Comparison of ENCODE assay signal across 1 cellular context in genomic region chr20:49279677-49280462, GRCh38.
TF ChIP-seq lines count a peak whose summit lies in the region.

No MANE protein-coding gene starts in this region.

TF ChIP-seq in HepG2, 621 proteins besides CTCF, POLR2A, EP300 and RAD21 (continued from another document and continues in another):
- no peak for TF ChIP-seq ZBTB46 (CRISPR knock-in tag; IDR thresholded peaks at IDR 0.05; ENCODE audit: borderline replicate concordance)
- TF ChIP-seq KLF9 (CRISPR knock-in tag; IDR thresholded peaks at IDR 0.05; ENCODE audit: low read depth): 0 out of 2 replicates have a peak, but pooled peaks have one; percentile 18
- no peak for TF ChIP-seq IKZF1 (IDR thresholded peaks at IDR 0.05)
- TF ChIP-seq MEF2D (CRISPR knock-in tag; IDR thresholded peaks at IDR 0.05): no peak
- no peak for TF ChIP-seq CBX5 (CRISPR knock-in tag; IDR thresholded peaks at IDR 0.05; ENCODE audit: borderline replicate concordance)
- no peak; the same call in 1 of the 2 replicates for TF ChIP-seq MIXL1 (CRISPR knock-in tag; IDR thresholded peaks at IDR 0.05)
- no peak for TF ChIP-seq SOX6 (IDR thresholded peaks at IDR 0.05)
- TF ChIP-seq SOX6 (CRISPR knock-in tag; IDR thresholded peaks at IDR 0.05): peak; percentile 30; the same call in 1 of the 2 replicates
- TF ChIP-seq, protein P1, sequence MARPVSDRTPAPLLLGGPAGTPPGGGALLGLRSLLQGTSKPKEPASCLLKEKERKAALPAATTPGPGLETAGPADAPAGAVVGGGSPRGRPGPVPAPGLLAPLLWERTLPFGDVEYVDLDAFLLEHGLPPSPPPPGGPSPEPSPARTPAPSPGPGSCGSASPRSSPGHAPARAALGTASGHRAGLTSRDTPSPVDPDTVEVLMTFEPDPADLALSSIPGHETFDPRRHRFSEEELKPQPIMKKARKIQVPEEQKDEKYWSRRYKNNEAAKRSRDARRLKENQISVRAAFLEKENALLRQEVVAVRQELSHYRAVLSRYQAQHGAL (CRISPR knock-in tag; IDR thresholded peaks at IDR 0.05; ENCODE audit: not compliant biosample characterization): peak; percentile 16
- no peak for TF ChIP-seq HDAC1 (CRISPR knock-in tag; IDR thresholded peaks at IDR 0.05)
- no peak for TF ChIP-seq FOXJ3 (CRISPR knock-in tag; IDR thresholded peaks at IDR 0.05; ENCODE audit: borderline replicate concordance)
- TF ChIP-seq TFDP2 (CRISPR knock-in tag; IDR thresholded peaks at IDR 0.05): no peak
- TF ChIP-seq HNRNPK (IDR thresholded peaks at IDR 0.05; ENCODE audit: low read depth, low read length, poor library complexity, severe bottlenecking): no peak
- no peak for TF ChIP-seq BRD4 (CRISPR knock-in tag; IDR thresholded peaks at IDR 0.05)
- TF ChIP-seq ZNF878 (CRISPR knock-in tag; IDR thresholded peaks at IDR 0.05): peak; percentile 18; the same call in 1 of the 2 replicates
- TF ChIP-seq ZNF644 (CRISPR knock-in tag; IDR thresholded peaks at IDR 0.05; ENCODE audit: low read depth): 0 out of 2 replicates have a peak, but pooled peaks have one; percentile 6
- no peak for TF ChIP-seq ATM (IDR thresholded peaks at IDR 0.05; ENCODE audit: borderline replicate concordance)
- TF ChIP-seq ATRX (CRISPR knock-in tag; IDR thresholded peaks at IDR 0.05; ENCODE audit: borderline replicate concordance): no peak
- TF ChIP-seq, protein P2, sequence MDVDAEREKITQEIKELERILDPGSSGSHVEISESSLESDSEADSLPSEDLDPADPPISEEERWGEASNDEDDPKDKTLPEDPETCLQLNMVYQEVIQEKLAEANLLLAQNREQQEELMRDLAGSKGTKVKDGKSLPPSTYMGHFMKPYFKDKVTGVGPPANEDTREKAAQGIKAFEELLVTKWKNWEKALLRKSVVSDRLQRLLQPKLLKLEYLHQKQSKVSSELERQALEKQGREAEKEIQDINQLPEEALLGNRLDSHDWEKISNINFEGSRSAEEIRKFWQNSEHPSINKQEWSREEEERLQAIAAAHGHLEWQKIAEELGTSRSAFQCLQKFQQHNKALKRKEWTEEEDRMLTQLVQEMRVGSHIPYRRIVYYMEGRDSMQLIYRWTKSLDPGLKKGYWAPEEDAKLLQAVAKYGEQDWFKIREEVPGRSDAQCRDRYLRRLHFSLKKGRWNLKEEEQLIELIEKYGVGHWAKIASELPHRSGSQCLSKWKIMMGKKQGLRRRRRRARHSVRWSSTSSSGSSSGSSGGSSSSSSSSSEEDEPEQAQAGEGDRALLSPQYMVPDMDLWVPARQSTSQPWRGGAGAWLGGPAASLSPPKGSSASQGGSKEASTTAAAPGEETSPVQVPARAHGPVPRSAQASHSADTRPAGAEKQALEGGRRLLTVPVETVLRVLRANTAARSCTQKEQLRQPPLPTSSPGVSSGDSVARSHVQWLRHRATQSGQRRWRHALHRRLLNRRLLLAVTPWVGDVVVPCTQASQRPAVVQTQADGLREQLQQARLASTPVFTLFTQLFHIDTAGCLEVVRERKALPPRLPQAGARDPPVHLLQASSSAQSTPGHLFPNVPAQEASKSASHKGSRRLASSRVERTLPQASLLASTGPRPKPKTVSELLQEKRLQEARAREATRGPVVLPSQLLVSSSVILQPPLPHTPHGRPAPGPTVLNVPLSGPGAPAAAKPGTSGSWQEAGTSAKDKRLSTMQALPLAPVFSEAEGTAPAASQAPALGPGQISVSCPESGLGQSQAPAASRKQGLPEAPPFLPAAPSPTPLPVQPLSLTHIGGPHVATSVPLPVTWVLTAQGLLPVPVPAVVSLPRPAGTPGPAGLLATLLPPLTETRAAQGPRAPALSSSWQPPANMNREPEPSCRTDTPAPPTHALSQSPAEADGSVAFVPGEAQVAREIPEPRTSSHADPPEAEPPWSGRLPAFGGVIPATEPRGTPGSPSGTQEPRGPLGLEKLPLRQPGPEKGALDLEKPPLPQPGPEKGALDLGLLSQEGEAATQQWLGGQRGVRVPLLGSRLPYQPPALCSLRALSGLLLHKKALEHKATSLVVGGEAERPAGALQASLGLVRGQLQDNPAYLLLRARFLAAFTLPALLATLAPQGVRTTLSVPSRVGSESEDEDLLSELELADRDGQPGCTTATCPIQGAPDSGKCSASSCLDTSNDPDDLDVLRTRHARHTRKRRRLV (CRISPR knock-in tag; IDR thresholded peaks at IDR 0.05): 0 out of 2 replicates have a peak, but pooled peaks have one; percentile 46
- TF ChIP-seq ZMYM4 (CRISPR knock-in tag; IDR thresholded peaks at IDR 0.05): peak; percentile 24; the same call in 1 of the 2 replicates
- TF ChIP-seq NR1H2 (CRISPR knock-in tag; IDR thresholded peaks at IDR 0.05; ENCODE audit: borderline replicate concordance, low read depth): no peak
- TF ChIP-seq GFI1 (CRISPR knock-in tag; IDR thresholded peaks at IDR 0.05; ENCODE audit: borderline replicate concordance): no peak
- peak; percentile 93 for TF ChIP-seq RBFOX2 (IDR thresholded peaks at IDR 0.05; ENCODE audit: low read depth, low read length)
- TF ChIP-seq, protein P3, sequence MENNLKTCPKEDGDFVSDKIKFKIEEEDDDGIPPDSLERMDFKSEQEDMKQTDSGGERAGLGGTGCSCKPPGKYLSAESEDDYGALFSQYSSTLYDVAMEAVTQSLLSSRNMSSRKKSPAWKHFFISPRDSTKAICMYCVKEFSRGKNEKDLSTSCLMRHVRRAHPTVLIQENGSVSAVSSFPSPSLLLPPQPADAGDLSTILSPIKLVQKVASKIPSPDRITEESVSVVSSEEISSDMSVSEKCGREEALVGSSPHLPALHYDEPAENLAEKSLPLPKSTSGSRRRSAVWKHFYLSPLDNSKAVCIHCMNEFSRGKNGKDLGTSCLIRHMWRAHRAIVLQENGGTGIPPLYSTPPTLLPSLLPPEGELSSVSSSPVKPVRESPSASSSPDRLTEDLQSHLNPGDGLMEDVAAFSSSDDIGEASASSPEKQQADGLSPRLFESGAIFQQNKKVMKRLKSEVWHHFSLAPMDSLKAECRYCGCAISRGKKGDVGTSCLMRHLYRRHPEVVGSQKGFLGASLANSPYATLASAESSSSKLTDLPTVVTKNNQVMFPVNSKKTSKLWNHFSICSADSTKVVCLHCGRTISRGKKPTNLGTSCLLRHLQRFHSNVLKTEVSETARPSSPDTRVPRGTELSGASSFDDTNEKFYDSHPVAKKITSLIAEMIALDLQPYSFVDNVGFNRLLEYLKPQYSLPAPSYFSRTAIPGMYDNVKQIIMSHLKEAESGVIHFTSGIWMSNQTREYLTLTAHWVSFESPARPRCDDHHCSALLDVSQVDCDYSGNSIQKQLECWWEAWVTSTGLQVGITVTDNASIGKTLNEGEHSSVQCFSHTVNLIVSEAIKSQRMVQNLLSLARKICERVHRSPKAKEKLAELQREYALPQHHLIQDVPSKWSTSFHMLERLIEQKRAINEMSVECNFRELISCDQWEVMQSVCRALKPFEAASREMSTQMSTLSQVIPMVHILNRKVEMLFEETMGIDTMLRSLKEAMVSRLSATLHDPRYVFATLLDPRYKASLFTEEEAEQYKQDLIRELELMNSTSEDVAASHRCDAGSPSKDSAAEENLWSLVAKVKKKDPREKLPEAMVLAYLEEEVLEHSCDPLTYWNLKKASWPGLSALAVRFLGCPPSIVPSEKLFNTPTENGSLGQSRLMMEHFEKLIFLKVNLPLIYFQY (CRISPR knock-in tag; IDR thresholded peaks at IDR 0.05; ENCODE audit: borderline replicate concordance): 0 out of 2 replicates have a peak, but pooled peaks have one; percentile 9
- no peak for TF ChIP-seq ZNF253 (CRISPR knock-in tag; IDR thresholded peaks at IDR 0.05; ENCODE audit: borderline replicate concordance)
- TF ChIP-seq ZBTB7B (CRISPR knock-in tag; IDR thresholded peaks at IDR 0.05): peak; percentile 29; the same call in 1 of the 2 replicates
- TF ChIP-seq TRAFD1 (CRISPR knock-in tag; IDR thresholded peaks at IDR 0.05; ENCODE audit: borderline replicate concordance): no peak
- TF ChIP-seq MAFK (conservative IDR thresholded peaks at IDR 0.05 in 1 of 2, IDR thresholded peaks at IDR 0.05 in 1 of 2; ENCODE audit: low read length in 2 of 2): peak; percentile 98 to 99
- no peak for TF ChIP-seq ZNF451 (CRISPR knock-in tag; IDR thresholded peaks at IDR 0.05)
- TF ChIP-seq ZNF282 (IDR thresholded peaks at IDR 0.05; ENCODE audit: partially characterized antibody): no peak
- no peak for TF ChIP-seq JUN (CRISPR knock-in tag; IDR thresholded peaks at IDR 0.05)
- TF ChIP-seq ZFP36L2 (CRISPR knock-in tag; IDR thresholded peaks at IDR 0.05): no peak; the same call in 1 of the 2 replicates
- TF ChIP-seq ARNT2 (CRISPR knock-in tag; IDR thresholded peaks at IDR 0.05; ENCODE audit: low read depth): 0 out of 2 replicates have a peak, but pooled peaks have one; percentile 31
- TF ChIP-seq HNRNPUL1 (IDR thresholded peaks at IDR 0.05; ENCODE audit: low read depth, low read length): no peak
- no peak for TF ChIP-seq ZNF30 (CRISPR knock-in tag; IDR thresholded peaks at IDR 0.05)
- no peak for TF ChIP-seq NFYB (CRISPR knock-in tag; IDR thresholded peaks at IDR 0.05)
- no peak for TF ChIP-seq NR2F2 (IDR thresholded peaks at IDR 0.05; ENCODE audit: borderline replicate concordance, low read depth)
- TF ChIP-seq, protein P4, sequence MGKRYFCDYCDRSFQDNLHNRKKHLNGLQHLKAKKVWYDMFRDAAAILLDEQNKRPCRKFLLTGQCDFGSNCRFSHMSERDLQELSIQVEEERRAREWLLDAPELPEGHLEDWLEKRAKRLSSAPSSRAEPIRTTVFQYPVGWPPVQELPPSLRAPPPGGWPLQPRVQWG (CRISPR knock-in tag; IDR thresholded peaks at IDR 0.05; ENCODE audit: borderline replicate concordance, low read depth): 0 out of 2 replicates have a peak, but pooled peaks have one; percentile 60
- TF ChIP-seq ZNF251 (CRISPR knock-in tag; IDR thresholded peaks at IDR 0.05): no peak
- TF ChIP-seq, protein P5, sequence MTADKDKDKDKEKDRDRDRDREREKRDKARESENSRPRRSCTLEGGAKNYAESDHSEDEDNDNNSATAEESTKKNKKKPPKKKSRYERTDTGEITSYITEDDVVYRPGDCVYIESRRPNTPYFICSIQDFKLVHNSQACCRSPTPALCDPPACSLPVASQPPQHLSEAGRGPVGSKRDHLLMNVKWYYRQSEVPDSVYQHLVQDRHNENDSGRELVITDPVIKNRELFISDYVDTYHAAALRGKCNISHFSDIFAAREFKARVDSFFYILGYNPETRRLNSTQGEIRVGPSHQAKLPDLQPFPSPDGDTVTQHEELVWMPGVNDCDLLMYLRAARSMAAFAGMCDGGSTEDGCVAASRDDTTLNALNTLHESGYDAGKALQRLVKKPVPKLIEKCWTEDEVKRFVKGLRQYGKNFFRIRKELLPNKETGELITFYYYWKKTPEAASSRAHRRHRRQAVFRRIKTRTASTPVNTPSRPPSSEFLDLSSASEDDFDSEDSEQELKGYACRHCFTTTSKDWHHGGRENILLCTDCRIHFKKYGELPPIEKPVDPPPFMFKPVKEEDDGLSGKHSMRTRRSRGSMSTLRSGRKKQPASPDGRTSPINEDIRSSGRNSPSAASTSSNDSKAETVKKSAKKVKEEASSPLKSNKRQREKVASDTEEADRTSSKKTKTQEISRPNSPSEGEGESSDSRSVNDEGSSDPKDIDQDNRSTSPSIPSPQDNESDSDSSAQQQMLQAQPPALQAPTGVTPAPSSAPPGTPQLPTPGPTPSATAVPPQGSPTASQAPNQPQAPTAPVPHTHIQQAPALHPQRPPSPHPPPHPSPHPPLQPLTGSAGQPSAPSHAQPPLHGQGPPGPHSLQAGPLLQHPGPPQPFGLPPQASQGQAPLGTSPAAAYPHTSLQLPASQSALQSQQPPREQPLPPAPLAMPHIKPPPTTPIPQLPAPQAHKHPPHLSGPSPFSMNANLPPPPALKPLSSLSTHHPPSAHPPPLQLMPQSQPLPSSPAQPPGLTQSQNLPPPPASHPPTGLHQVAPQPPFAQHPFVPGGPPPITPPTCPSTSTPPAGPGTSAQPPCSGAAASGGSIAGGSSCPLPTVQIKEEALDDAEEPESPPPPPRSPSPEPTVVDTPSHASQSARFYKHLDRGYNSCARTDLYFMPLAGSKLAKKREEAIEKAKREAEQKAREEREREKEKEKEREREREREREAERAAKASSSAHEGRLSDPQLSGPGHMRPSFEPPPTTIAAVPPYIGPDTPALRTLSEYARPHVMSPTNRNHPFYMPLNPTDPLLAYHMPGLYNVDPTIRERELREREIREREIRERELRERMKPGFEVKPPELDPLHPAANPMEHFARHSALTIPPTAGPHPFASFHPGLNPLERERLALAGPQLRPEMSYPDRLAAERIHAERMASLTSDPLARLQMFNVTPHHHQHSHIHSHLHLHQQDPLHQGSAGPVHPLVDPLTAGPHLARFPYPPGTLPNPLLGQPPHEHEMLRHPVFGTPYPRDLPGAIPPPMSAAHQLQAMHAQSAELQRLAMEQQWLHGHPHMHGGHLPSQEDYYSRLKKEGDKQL (CRISPR knock-in tag; IDR thresholded peaks at IDR 0.05; ENCODE audit: low read depth): peak; percentile 29; the same call in 1 of the 2 replicates
- TF ChIP-seq PHB2 (IDR thresholded peaks at IDR 0.05; ENCODE audit: partially characterized antibody): no peak
